Comparison of ENCODE assay signal across 11 cellular contexts in genomic region chr12:6620885-6621274, GRCh38. TPM values are rescaled to one million over a fixed set of nuclear protein-coding genes. Genes with fewer than 3 reads are reported as not detected.
DNase-seq lines count a peak whose midpoint lies in the region; TF ChIP-seq lines count a peak whose summit lies in the region.
"Had no signal": no experiment of that assay in that cellular context is flagged by ENCODE, and none has a peak within 500 bp of the region (broad histone marks: within the 10 kb centered on the region; RNA-seq: fewer than 3 reads in every experiment).

No MANE protein-coding gene starts in this region.

- H3K27me3 Mint-ChIP-seq in activated CD4-positive, alpha-beta T cell treated with anti-CD3 and anti-CD28 coated beads, Interleukin-2, amount 10 ng/mL, durations not matched to agents 7 days and 5 days, result no peaks in the 10 kb centered on the region
- no peaks in the 10 kb centered on the region for H3K27me3 Mint-ChIP-seq in activated CD4-positive, alpha-beta memory T cell treated with anti-CD3 and anti-CD28 coated beads for 36 hours

- H3K4me1 ChIP-seq in iPS-15b (ENCODE audit: control insufficient read depth, insufficient read depth, low read length) (no peaks in the 10 kb centered on the region), spleen (peaks cover 5 to 67% (median 25%) of the 10 kb centered on the region in 6 donors)

- peak overlapping the region in 3 of 8 donors; percentile 13 to 43 (median 17) for H3K27ac ChIP-seq in spleen
- H3K27ac ChIP-seq: right atrium auricular region, transverse colon had no signal

- no peak for TF ChIP-seq POLR2A in spleen (IDR thresholded peaks at IDR 0.05)

- POLR2A ChIA-PET in activated CD4-positive, alpha-beta T cell treated with anti-CD3 and anti-CD28 coated beads, Interleukin-2, amount 10 ng/mL, durations not matched to agents 7 days and 5 days (lab: Charles Lee), result no interaction called here
- POLR2A ChIA-PET in activated CD4-positive, alpha-beta memory T cell treated with anti-CD3 and anti-CD28 coated beads for 36 hours (lab: Charles Lee), result interaction anchor here (0.8 to 2.0 kb wide), 3 partner anchors 14 to 69 kb away, joined by 3 to 4 read pairs (median 4); partner anchors contain the start of genes LPAR5 and ZNF384

- peaks cover 24% of the 10 kb centered on the region for H3K27me3 ChIP-seq in iPS-15b (ENCODE audit: control insufficient read depth, insufficient read depth, low read length)
- H3K27me3 ChIP-seq in spleen (replicated peaks in 1 of 7), result no peaks in the 10 kb centered on the region
- H3K27me3 ChIP-seq: right atrium auricular region, transverse colon had no signal

- H3K9ac ChIP-seq in iPS-15b (ENCODE audit: low read depth, low read length), result no peak overlapping the region

- TF ChIP-seq CTCF in spleen (IDR thresholded peaks at IDR 0.05 in 8 of 11, conservative IDR thresholded peaks at IDR 0.05 in 3 of 11), result no peak

- 88 to 95% (median 89%) methylated on average over 29 of the region's 29 CpGs for WGBS in spleen, 5 donors

- no peak for DNase-seq in activated CD4-positive, alpha-beta T cell treated with anti-CD3 and anti-CD28 coated beads, Interleukin-2, amount 10 ng/mL, durations not matched to agents 7 days and 5 days
- DNase-seq in activated CD4-positive, alpha-beta T cell treated with anti-CD3 and anti-CD28 coated beads, Interleukin-2, amount 50 U/mL, for 48 hours, result no peak
- no peak for DNase-seq in activated CD4-positive, alpha-beta memory T cell treated with anti-CD3 and anti-CD28 coated beads for 36 hours
- DNase-seq in spleen (no peak), DMS 273 treated with DMSO at 0.1 percent for 48 hours (lab: John Stamatoyannopoulos, UW) (no peak), SW 1271 (lab: John Stamatoyannopoulos, UW) (no peak), head of caudate nucleus (no peak)
- DNase-seq: OCI-M1, transverse colon had no signal

- no peaks in the 10 kb centered on the region for H3K9me3 Mint-ChIP-seq in activated CD4-positive, alpha-beta T cell treated with anti-CD3 and anti-CD28 coated beads, Interleukin-2, amount 10 ng/mL, durations not matched to agents 7 days and 5 days
- H3K9me3 Mint-ChIP-seq in activated CD4-positive, alpha-beta memory T cell treated with anti-CD3 and anti-CD28 coated beads for 36 hours, result no peaks in the 10 kb centered on the region

- intact Hi-C loops in activated CD4-positive, alpha-beta memory T cell treated with anti-CD3 and anti-CD28 coated beads for 36 hours (cut with micrococcal nuclease), result no loop called here
- intact Hi-C loops in spleen (cut with DNase I; ENCODE audit: low total_unique reads), result no loop called here
- intact Hi-C loops in head of caudate nucleus (cut with DNase I), result no loop called here

- peak overlapping the region; percentile 78 for H3K27ac Mint-ChIP-seq in activated CD4-positive, alpha-beta T cell treated with anti-CD3 and anti-CD28 coated beads, Interleukin-2, amount 10 ng/mL, durations not matched to agents 7 days and 5 days
- no peak overlapping the region for H3K27ac Mint-ChIP-seq in activated CD4-positive, alpha-beta memory T cell treated with anti-CD3 and anti-CD28 coated beads for 36 hours

- H3K36me3 Mint-ChIP-seq in activated CD4-positive, alpha-beta T cell treated with anti-CD3 and anti-CD28 coated beads, Interleukin-2, amount 10 ng/mL, durations not matched to agents 7 days and 5 days (ENCODE audit: low read depth), result peaks cover 5% of the 10 kb centered on the region
- H3K36me3 Mint-ChIP-seq in activated CD4-positive, alpha-beta memory T cell treated with anti-CD3 and anti-CD28 coated beads for 36 hours, result peaks cover 5% of the 10 kb centered on the region

- peak overlapping the region; percentile 30 for H3K4me3 Mint-ChIP-seq in activated CD4-positive, alpha-beta T cell treated with anti-CD3 and anti-CD28 coated beads, Interleukin-2, amount 10 ng/mL, durations not matched to agents 7 days and 5 days
- peak overlapping the region; percentile 43 for H3K4me3 Mint-ChIP-seq in activated CD4-positive, alpha-beta memory T cell treated with anti-CD3 and anti-CD28 coated beads for 36 hours

- no peaks in the 10 kb centered on the region for H3K9me3 ChIP-seq in iPS-15b (ENCODE audit: control insufficient read depth, insufficient read depth, low read length)
- H3K9me3 ChIP-seq in spleen, result no peaks in the 10 kb centered on the region
- H3K9me3 ChIP-seq: right atrium auricular region, transverse colon had no signal

- CTCF ChIA-PET in activated CD4-positive, alpha-beta T cell treated with anti-CD3 and anti-CD28 coated beads, Interleukin-2, amount 10 ng/mL, durations not matched to agents 7 days and 5 days (lab: Charles Lee), result interaction anchor here (0.6 to 2.6 kb wide), 13 partner anchors 8 to 1463 kb away, joined by 3 to 11 read pairs (median 4); partner anchors contain the start of genes CD4 and ZNF384
- CTCF ChIA-PET in activated CD4-positive, alpha-beta memory T cell treated with anti-CD3 and anti-CD28 coated beads for 36 hours (lab: Charles Lee), result interaction anchor here (0.8 to 3.0 kb wide), 18 partner anchors 11 to 213 kb away, joined by 3 to 20 read pairs (median 4); partner anchors contain the start of genes CD4, LPAR5, MLF2 and NOP2

- peaks cover 23% of the 10 kb centered on the region for H3K4me1 Mint-ChIP-seq in activated CD4-positive, alpha-beta T cell treated with anti-CD3 and anti-CD28 coated beads, Interleukin-2, amount 10 ng/mL, durations not matched to agents 7 days and 5 days
- H3K4me1 Mint-ChIP-seq in activated CD4-positive, alpha-beta memory T cell treated with anti-CD3 and anti-CD28 coated beads for 36 hours (ENCODE audit: low read depth), result peaks cover 8% of the 10 kb centered on the region

- peak overlapping the region; percentile 33 for H3K4me3 ChIP-seq in iPS-15b (ENCODE audit: low read depth, low read length)
- H3K4me3 ChIP-seq in spleen, result peak overlapping the region in 5 of 8 donors; percentile 9 to 54 (median 21)
- H3K4me3 ChIP-seq: transverse colon had no signal

- peaks cover 3% of the 10 kb centered on the region for H3K36me3 ChIP-seq in iPS-15b (ENCODE audit: control insufficient read depth, insufficient read depth, low read length)
- peaks cover 0 to 59% (median 17%) of the 10 kb centered on the region in 6 donors for H3K36me3 ChIP-seq in spleen
- H3K36me3 ChIP-seq: right atrium auricular region, transverse colon had no signal

RNA-seq across cellular contexts. Expression of gene CHD4, which starts 13.7 kb away (rescaled TPM):
- total RNA-seq in activated CD4-positive, alpha-beta T cell treated with anti-CD3 and anti-CD28 coated beads, Interleukin-2, amount 10 ng/mL, durations not matched to agents 7 days and 5 days, result 100 to 1,000 TPM; 262 to 263 TPM
- total RNA-seq in activated CD4-positive, alpha-beta memory T cell treated with anti-CD3 and anti-CD28 coated beads for 36 hours, result 100 to 1,000 TPM; 302 to 305 TPM
- total RNA-seq in spleen, result 100 to 1,000 TPM; 202 to 272 (median 240) TPM
- 100 to 1,000 TPM; 136 to 169 (median 154) TPM for polyA plus RNA-seq in spleen

RNA-seq across cellular contexts. Expression of gene LPAR5, which starts 14.9 kb away (rescaled TPM):
- 1 to 10 TPM; 6.2 to 6.6 TPM for total RNA-seq in activated CD4-positive, alpha-beta T cell treated with anti-CD3 and anti-CD28 coated beads, Interleukin-2, amount 10 ng/mL, durations not matched to agents 7 days and 5 days
- 1 to 10 TPM; 4.7 to 4.8 TPM for total RNA-seq in activated CD4-positive, alpha-beta memory T cell treated with anti-CD3 and anti-CD28 coated beads for 36 hours
- 10 to 100 TPM; 12.9 to 26.6 (median 16.9) TPM for total RNA-seq in spleen
- polyA plus RNA-seq in spleen, result 10 to 100 TPM; 10.9 to 16.0 (median 14.9) TPM

RNA-seq across cellular contexts. Expression of gene ACRBP, which starts 26.4 kb away (rescaled TPM):
- 1 to 10 TPM; 1.6 to 2.6 TPM for total RNA-seq in activated CD4-positive, alpha-beta T cell treated with anti-CD3 and anti-CD28 coated beads, Interleukin-2, amount 10 ng/mL, durations not matched to agents 7 days and 5 days
- total RNA-seq in activated CD4-positive, alpha-beta memory T cell treated with anti-CD3 and anti-CD28 coated beads for 36 hours, result 1 to 10 TPM in 1 of 2 experiments, under 1 TPM in 1; 0.63 to 1.2 TPM
- 10 to 100 TPM; 13.2 to 41.7 (median 18.1) TPM for total RNA-seq in spleen
- 1 to 10 TPM; 7.2 to 8.8 (median 7.3) TPM for polyA plus RNA-seq in spleen

RNA-seq across cellular contexts. Expression of gene ING4, which starts 42.0 kb away (rescaled TPM):
- 10 to 100 TPM; 33.7 to 40.2 TPM for total RNA-seq in activated CD4-positive, alpha-beta T cell treated with anti-CD3 and anti-CD28 coated beads, Interleukin-2, amount 10 ng/mL, durations not matched to agents 7 days and 5 days
- 10 to 100 TPM; 13.8 to 15.2 TPM for total RNA-seq in activated CD4-positive, alpha-beta memory T cell treated with anti-CD3 and anti-CD28 coated beads for 36 hours
- total RNA-seq in spleen, result 10 to 100 TPM; 34.5 to 68.8 (median 49.9) TPM
- polyA plus RNA-seq in spleen, result 10 to 100 TPM; 33.0 to 56.7 (median 50.3) TPM

RNA-seq across cellular contexts. Expression of gene NOP2, which starts 52.8 kb away (rescaled TPM):
- total RNA-seq in activated CD4-positive, alpha-beta T cell treated with anti-CD3 and anti-CD28 coated beads, Interleukin-2, amount 10 ng/mL, durations not matched to agents 7 days and 5 days, result 10 to 100 TPM; 74.1 to 76.4 TPM
- total RNA-seq in activated CD4-positive, alpha-beta memory T cell treated with anti-CD3 and anti-CD28 coated beads for 36 hours, result 10 to 100 TPM; 74.9 to 82.2 TPM
- total RNA-seq in spleen, result 10 to 100 TPM; 37.0 to 58.7 (median 47.5) TPM
- 10 to 100 TPM; 25.8 to 40.7 (median 37.6) TPM for polyA plus RNA-seq in spleen
